25 cellular contexts compared by ENCODE assay signal in genomic region chr2:118832071-118832790, GRCh38. TPM values are rescaled to one million over a fixed set of nuclear protein-coding genes. Genes with fewer than 3 reads are reported as not detected.
"Had no signal": no experiment of that assay in that cellular context is flagged by ENCODE, and none has a peak within 500 bp of the region (broad histone marks: within the 10 kb centered on the region; RNA-seq: fewer than 3 reads in every experiment).

No MANE protein-coding gene starts in this region.

- H3K27me3 ChIP-seq: ovary had no signal

- H3K9me3 ChIP-seq: colonic mucosa, esophagus squamous epithelium, mucosa of descending colon, ovary, right atrium auricular region, sigmoid colon, thoracic aorta had no signal

- H3K4me3 ChIP-seq: colonic mucosa, esophagus squamous epithelium, lung, mucosa of descending colon, ovary, right atrium auricular region, sigmoid colon, skin epidermis, thoracic aorta had no signal

- H3K27ac ChIP-seq: colonic mucosa, esophagus squamous epithelium, foreskin keratinocyte, ovary, right atrium auricular region, sigmoid colon, thoracic aorta had no signal

- DNase-seq: colonic mucosa; dermis blood vessel endothelial cell; esophagus squamous epithelium; foreskin keratinocyte; kidney; left cardiac atrium; left ventricle myocardium superior; mesendoderm; mucosa of descending colon; nucleus accumbens; ovary; sigmoid colon; stimulated activated CD4-positive, alpha-beta T cell treated with anti-CD3 and anti-CD28 coated beads, Interleukin-2, amount 100 ng/mL, for 24 hours; stimulated activated CD4-positive, alpha-beta T cell treated with anti-CD3 and anti-CD28 coated beads, Interleukin-4, amount 100 ng/mL, for 4 hours; stimulated activated naive B cell treated with anti-CD40 and anti-IgM and Interleukin-4, amounts not matched to agents 10 μg/mL and 1 μg/mL and 100 μg/mL, for 72 hours; stimulated activated naive CD8-positive, alpha-beta T cell treated with anti-CD3 and anti-CD28 coated beads, Interleukin-15, amount 100 ng/mL, for 72 hours; trophoblast cell had no signal

- H3K36me3 ChIP-seq: colonic mucosa, esophagus squamous epithelium, ovary, right atrium auricular region, sigmoid colon, thoracic aorta had no signal

- H3K4me1 ChIP-seq: foreskin keratinocyte had no signal

RNA-seq across cellular contexts. Expression of gene EN1, which starts 15.2 kb away (rescaled TPM):
- total RNA-seq: colonic mucosa; dermis blood vessel endothelial cell; epithelial cell of proximal tubule; esophagus squamous epithelium; foreskin keratinocyte; left cardiac atrium; left ventricle myocardium superior; lung; mucosa of descending colon; naive thymus-derived CD8-positive, alpha-beta T cell; ovary; right atrium auricular region; sigmoid colon; thoracic aorta; urinary bladder had no signal
- polyA plus RNA-seq: lung; naive thymus-derived CD8-positive, alpha-beta T cell; neural cell; ovary; sigmoid colon; urinary bladder had no signal
